Comparison of ENCODE assay signal across 1 cellular context in the genomic region with DNA sequence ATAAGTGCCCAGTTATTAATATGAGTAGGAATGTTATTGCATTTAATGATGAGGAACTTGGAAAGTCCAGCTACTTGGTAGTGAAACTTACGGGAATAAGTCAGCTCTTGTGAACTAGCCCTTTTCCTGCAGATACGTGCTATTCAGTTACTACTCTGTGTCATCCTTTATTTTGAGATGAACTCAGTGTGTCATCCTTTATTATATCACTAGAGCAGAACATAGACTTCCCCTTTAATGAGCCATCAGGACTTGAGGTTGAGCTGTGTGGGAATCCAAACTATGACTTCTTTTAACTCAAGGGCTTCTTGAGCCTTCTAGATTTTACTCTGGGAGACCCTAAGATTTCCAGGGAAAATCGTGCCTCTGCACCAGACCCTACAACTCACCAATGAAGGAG.
TF ChIP-seq lines count a peak whose summit lies in the region.

No MANE protein-coding gene starts in this region.

TF ChIP-seq in IMR-90, 13 proteins besides CTCF, POLR2A, EP300 and RAD21 (continued from another document):
- TF ChIP-seq MAFK (IDR thresholded peaks at IDR 0.05; ENCODE audit: low read depth, low read length) (no peak), RFX5 (IDR thresholded peaks at IDR 0.05; ENCODE audit: low read depth, low read length) (no peak), NFE2L2 (IDR thresholded peaks at IDR 0.05; ENCODE audit: low read depth, low read length) (no peak), FOS (IDR thresholded peaks at IDR 0.05; ENCODE audit: low read depth, low read length) (no peak), SMC3 (IDR thresholded peaks at IDR 0.05; ENCODE audit: low read depth, low read length) (no peak), CHD1 (IDR thresholded peaks at IDR 0.05; ENCODE audit: low read depth, low read length) (no peak), MAZ (IDR thresholded peaks at IDR 0.05; ENCODE audit: borderline replicate concordance, low read depth, low read length) (no peak), RCOR1 (IDR thresholded peaks at IDR 0.05; ENCODE audit: insufficient replicate concordance, low read length) (no peak), CEBPB (IDR thresholded peaks at IDR 0.05; ENCODE audit: low read depth, low read length) (no peak)
- TF ChIP-seq, protein P1, sequence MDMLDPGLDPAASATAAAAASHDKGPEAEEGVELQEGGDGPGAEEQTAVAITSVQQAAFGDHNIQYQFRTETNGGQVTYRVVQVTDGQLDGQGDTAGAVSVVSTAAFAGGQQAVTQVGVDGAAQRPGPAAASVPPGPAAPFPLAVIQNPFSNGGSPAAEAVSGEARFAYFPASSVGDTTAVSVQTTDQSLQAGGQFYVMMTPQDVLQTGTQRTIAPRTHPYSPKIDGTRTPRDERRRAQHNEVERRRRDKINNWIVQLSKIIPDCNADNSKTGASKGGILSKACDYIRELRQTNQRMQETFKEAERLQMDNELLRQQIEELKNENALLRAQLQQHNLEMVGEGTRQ (IDR thresholded peaks at IDR 0.05; ENCODE audit: low read depth, low read length) = no peak
- TF ChIP-seq, protein P2, sequence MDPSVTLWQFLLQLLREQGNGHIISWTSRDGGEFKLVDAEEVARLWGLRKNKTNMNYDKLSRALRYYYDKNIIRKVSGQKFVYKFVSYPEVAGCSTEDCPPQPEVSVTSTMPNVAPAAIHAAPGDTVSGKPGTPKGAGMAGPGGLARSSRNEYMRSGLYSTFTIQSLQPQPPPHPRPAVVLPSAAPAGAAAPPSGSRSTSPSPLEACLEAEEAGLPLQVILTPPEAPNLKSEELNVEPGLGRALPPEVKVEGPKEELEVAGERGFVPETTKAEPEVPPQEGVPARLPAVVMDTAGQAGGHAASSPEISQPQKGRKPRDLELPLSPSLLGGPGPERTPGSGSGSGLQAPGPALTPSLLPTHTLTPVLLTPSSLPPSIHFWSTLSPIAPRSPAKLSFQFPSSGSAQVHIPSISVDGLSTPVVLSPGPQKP (IDR thresholded peaks at IDR 0.05; ENCODE audit: borderline replicate concordance, low read depth, low read length) = no peak
